In genomic region chr6:104357928-104358327, GRCh38 we compare ENCODE assay signal across 18 cellular contexts.
"Had no signal": no experiment of that assay in that cellular context is flagged by ENCODE, and none has a peak within 500 bp of the region (broad histone marks: within the 10 kb centered on the region; RNA-seq: fewer than 3 reads in every experiment).

No MANE protein-coding gene starts in this region.

- DNase-seq: activated B cell treated with CpG ODN at 0.5 μM for 24 hours; activated CD4-positive, alpha-beta T cell treated with anti-CD3 and anti-CD28 coated beads for 48 hours; activated CD8-positive, alpha-beta memory T cell treated with anti-CD3 and anti-CD28 coated beads, Interleukin-2, amount 50 U/mL, for 4 hours; activated CD8-positive, alpha-beta T cell treated with anti-CD3 and anti-CD28 coated beads, Interleukin-2, amount 10 ng/mL, durations not matched to agents 7 days and 5 days; activated gamma-delta T cell; activated T-cell treated with anti-CD3 and anti-CD28 coated beads, Interleukin-2, amount 50 U/mL, for 72 hours; dorsolateral prefrontal cortex; endodermal cell; heart left ventricle; naive B cell; ovary; stimulated activated naive CD8-positive, alpha-beta T cell treated with anti-CD3 and anti-CD28 coated beads, Interleukin-15, Interleukin-2, amounts not matched to agents 100 U/mL and 50 U/mL, for 24 hours; upper lobe of left lung had no signal

- FAIRE-seq: frontal cortex, islet of Langerhans had no signal

- ATAC-seq: activated CD8-positive, alpha-beta T cell treated with anti-CD3 and anti-CD28 coated beads, Interleukin-2, amount 10 ng/mL, durations not matched to agents 7 days and 5 days; activated naive CD4-positive, alpha-beta T cell treated with anti-CD3 and anti-CD28 coated beads, Interleukin-2, amount 50 U/mL, for 72 hours; activated T-cell treated with anti-CD3 and anti-CD28 coated beads, Interleukin-2, amount 50 U/mL, for 72 hours; heart left ventricle; left lobe of liver; sciatic nerve; stimulated activated naive CD8-positive, alpha-beta T cell treated with anti-CD3 and anti-CD28 coated beads, Interleukin-15, Interleukin-2, amounts not matched to agents 100 U/mL and 50 U/mL, for 24 hours had no signal
